ENCODE assay signal across 17 cellular contexts in genomic region chr7:127913686-127914085, GRCh38.
DNase-seq lines count a peak whose midpoint lies in the region; ATAC-seq, FAIRE-seq and TF ChIP-seq lines count a peak whose summit lies in the region.
"Had no signal": no experiment of that assay in that cellular context is flagged by ENCODE, and none has a peak within 500 bp of the region (broad histone marks: within the 10 kb centered on the region; RNA-seq: fewer than 3 reads in every experiment).

No MANE protein-coding gene starts in this region.

- H3K4me3 ChIP-seq in OCI-LY1 (ENCODE audit: low read depth, low read length, poor library complexity, severe bottlenecking) = no peak overlapping the region
- H3K4me3 ChIP-seq in brain microvascular endothelial cell (ENCODE audit: low read depth, low read length) = no peak overlapping the region
- H3K4me3 ChIP-seq: BLaER1 had no signal

- TF ChIP-seq POLR2A in GM12891 (IDR thresholded peaks at IDR 0.05; ENCODE audit: low read depth, low read length) = no peak

- no peaks in the 10 kb centered on the region for H3K79me2 ChIP-seq in OCI-LY1 (ENCODE audit: insufficient read depth, low read length)

- no peaks in the 10 kb centered on the region for H3K9me3 ChIP-seq in OCI-LY1 (ENCODE audit: low read length)
- H3K9me3 ChIP-seq: BLaER1 had no signal

- peak overlapping the region; percentile 78 for H3K27ac ChIP-seq in OCI-LY1 (ENCODE audit: low read depth, low read length, poor library complexity, severe bottlenecking)
- H3K27ac ChIP-seq in brain microvascular endothelial cell = no peak overlapping the region
- H3K27ac ChIP-seq: BLaER1, RWPE1 had no signal

- DNase-seq in GM12891 (ENCODE audit: insufficient read length, low spot score) (no peak), fibroblast of peridontal ligament (ENCODE audit: extremely low read depth) (peak; percentile 65), activated gamma-delta T cell (lab: John Stamatoyannopoulos, UW) (no peak), brain microvascular endothelial cell (no peak), progenitor cell of endocrine pancreas (ENCODE audit: low spot score, unreplicated experiment) (no peak)
- DNase-seq: CD4-positive, CD25-positive, alpha-beta regulatory T cell; GF-D8; KBM-7; MM.1S had no signal

- H4K20me1 ChIP-seq in OCI-LY1 (ENCODE audit: insufficient read depth, low read length) = no peaks in the 10 kb centered on the region

- H2AFZ ChIP-seq in OCI-LY1 (ENCODE audit: low read length) = no peak overlapping the region

- no peaks in the 10 kb centered on the region for H3K9me3 Mint-ChIP-seq in progenitor cell of endocrine pancreas (ENCODE audit: low read depth)
- H3K9me3 Mint-ChIP-seq: CD4-positive, CD25-positive, alpha-beta regulatory T cell had no signal

- H3K4me1 Mint-ChIP-seq in progenitor cell of endocrine pancreas (ENCODE audit: low read depth) = peaks cover 15% of the 10 kb centered on the region

- no peaks in the 10 kb centered on the region for H3K36me3 Mint-ChIP-seq in progenitor cell of endocrine pancreas (ENCODE audit: insufficient read depth)

- no peak overlapping the region for H3K4me3 Mint-ChIP-seq in progenitor cell of endocrine pancreas (ENCODE audit: low read depth)
- H3K4me3 Mint-ChIP-seq: CD4-positive, CD25-positive, alpha-beta regulatory T cell had no signal

- no peak overlapping the region for H3K9ac ChIP-seq in OCI-LY1 (ENCODE audit: low read length)
- H3K9ac ChIP-seq: BLaER1 had no signal

- H3K27me3 ChIP-seq in OCI-LY1 (ENCODE audit: insufficient read depth, low read length) (no peaks in the 10 kb centered on the region), brain microvascular endothelial cell (replicated peaks) (no peaks in the 10 kb centered on the region)
- H3K27me3 ChIP-seq: BLaER1 had no signal

- H3K27me3 Mint-ChIP-seq in progenitor cell of endocrine pancreas = no peaks in the 10 kb centered on the region
- H3K27me3 Mint-ChIP-seq: CD4-positive, CD25-positive, alpha-beta regulatory T cell had no signal

- TF ChIP-seq CTCF in OCI-LY1 (IDR thresholded peaks at IDR 0.05; ENCODE audit: low read length) (no peak), brain microvascular endothelial cell (IDR thresholded peaks at IDR 0.05; ENCODE audit: low read depth, low read length, missing control alignments) (no peak), progenitor cell of endocrine pancreas (IDR thresholded peaks at IDR 0.05; ENCODE audit: unreplicated experiment) (no peak)

- H3K9me2 ChIP-seq in OCI-LY1 (ENCODE audit: low read depth, low read length) = no peaks in the 10 kb centered on the region

- no peak for ATAC-seq in HG03196 (IDR thresholded peaks at IDR 0.05; ENCODE audit: unreplicated experiment)
- ATAC-seq: HCT116, Panc1 had no signal

- no peak overlapping the region for H3K27ac Mint-ChIP-seq in progenitor cell of endocrine pancreas
- H3K27ac Mint-ChIP-seq: CD4-positive, CD25-positive, alpha-beta regulatory T cell had no signal

- H3K4me2 ChIP-seq in OCI-LY1 (ENCODE audit: low read length) = no peak overlapping the region
- H3K4me2 ChIP-seq: BLaER1 had no signal

- H3K4me1 ChIP-seq in OCI-LY1 (ENCODE audit: insufficient read depth, low read length, severe bottlenecking) = peaks cover 28% of the 10 kb centered on the region
- H3K4me1 ChIP-seq: BLaER1 had no signal

- H3K36me3 ChIP-seq in OCI-LY1 (ENCODE audit: insufficient read depth, low read length) (peaks cover 13% of the 10 kb centered on the region; the same call in 1 of the 2 replicates), brain microvascular endothelial cell (replicated peaks) (no peaks in the 10 kb centered on the region)

- in situ Hi-C loops in brain microvascular endothelial cell (cut with HindIII; ENCODE audit: low pct_ligation_motif_present, low sequenced_read_pairs) = no loop called here

- FAIRE-seq in GM12891 (lab: Jason Lieb, UNC) = peak; percentile 52
- FAIRE-seq: A204.1, GM12892 had no signal

- H3F3A ChIP-seq in OCI-LY1 (ENCODE audit: insufficient read depth, low read length) = peaks cover 6% of the 10 kb centered on the region; the same call in 1 of the 2 replicates

TF ChIP-seq in GM12891, 5 proteins besides CTCF, POLR2A, EP300 and RAD21:
- TF ChIP-seq SPI1 (IDR thresholded peaks at IDR 0.05; ENCODE audit: low read depth, low read length) = no peak
- TF ChIP-seq POLR2AphosphoS5 (IDR thresholded peaks at IDR 0.05; ENCODE audit: low read depth, low read length) = no peak
- no peak for TF ChIP-seq POU2F2 (IDR thresholded peaks at IDR 0.05; ENCODE audit: low read depth, low read length)
- TF ChIP-seq TAF1 (IDR thresholded peaks at IDR 0.05; ENCODE audit: low read depth, low read length) = no peak
- no peak for TF ChIP-seq PAX5 (IDR thresholded peaks at IDR 0.05; ENCODE audit: insufficient read depth, low read length, severe bottlenecking)
